Comparison of ENCODE assay signal across 11 cellular contexts in genomic region chr1:27071049-27071416, GRCh38. TPM values are rescaled to one million over a fixed set of nuclear protein-coding genes. Genes with fewer than 3 reads are reported as not detected.
DNase-seq lines count a peak whose midpoint lies in the region; ATAC-seq lines count a peak whose summit lies in the region.
"Had no signal": no experiment of that assay in that cellular context is flagged by ENCODE, and none has a peak within 500 bp of the region (broad histone marks: within the 10 kb centered on the region; RNA-seq: fewer than 3 reads in every experiment).

No MANE protein-coding gene starts in this region.

- H3K27ac ChIP-seq in angular gyrus (ENCODE audit: low read depth, low read length), result peak overlapping the region; percentile 88
- peak overlapping the region; percentile 65 for H3K27ac ChIP-seq in temporal lobe (ENCODE audit: low read depth, low read length)

- no peak for ATAC-seq in stimulated activated naive CD8-positive, alpha-beta T cell treated with anti-CD3 and anti-CD28 coated beads, Interleukin-15, Interleukin-2, amounts not matched to agents 100 U/mL and 50 U/mL, for 24 hours

- peak; percentile 5 for DNase-seq in NCI-H748 (lab: John Stamatoyannopoulos, UW; ENCODE audit: unreplicated experiment)
- DNase-seq in NCI-H748 treated with DMSO at 0.1 percent for 48 hours (lab: John Stamatoyannopoulos, UW), result no peak
- DNase-seq in inferior parietal cortex (ENCODE audit: extremely low spot score), result peak; percentile 43
- no peak for DNase-seq in stimulated activated naive CD8-positive, alpha-beta T cell treated with anti-CD3 and anti-CD28 coated beads, Interleukin-15, Interleukin-2, amounts not matched to agents 100 U/mL and 50 U/mL, for 24 hours
- no peak for DNase-seq in glomerular visceral epithelial cell (ENCODE audit: extremely low spot score)
- no peak for DNase-seq in activated effector memory CD4-positive, alpha-beta T cell treated with anti-CD3 and anti-CD28 coated beads, Interleukin-2, amount 50 U/mL, for 16 hours
- DNase-seq: activated CD8-positive, alpha-beta memory T cell treated with anti-CD3 and anti-CD28 coated beads, Interleukin-2, amount 50 U/mL, for 4 hours; naive B cell; stimulated activated CD8-positive, alpha-beta memory T cell treated with anti-CD3 and anti-CD28 coated beads, Interleukin-4, amount 100 ng/mL, for 48 hours had no signal

RNA-seq across cellular contexts. Expression of gene TENT5B, which starts 58.4 kb away (rescaled TPM):
- total RNA-seq in temporal lobe, result under 0.01 TPM

Comparison
In these comparisons a context has a peak if more than half of its experiments do, and no peak if none do; other contexts are left out.
1. DNase-seq: peak in NCI-H748 (single experiment) and inferior parietal cortex (single experiment); none in NCI-H748 treated with DMSO at 0.1 percent for 48 hours (single experiment), stimulated activated naive CD8-positive, alpha-beta T cell treated with anti-CD3 and anti-CD28 coated beads, Interleukin-15, Interleukin-2, amounts not matched to agents 100 U/mL and 50 U/mL, for 24 hours (single experiment), glomerular visceral epithelial cell (single experiment) and activated effector memory CD4-positive, alpha-beta T cell treated with anti-CD3 and anti-CD28 coated beads, Interleukin-2, amount 50 U/mL, for 16 hours (single experiment).